Comparison of ENCODE assay signal across 8 cellular contexts in the genomic region with DNA sequence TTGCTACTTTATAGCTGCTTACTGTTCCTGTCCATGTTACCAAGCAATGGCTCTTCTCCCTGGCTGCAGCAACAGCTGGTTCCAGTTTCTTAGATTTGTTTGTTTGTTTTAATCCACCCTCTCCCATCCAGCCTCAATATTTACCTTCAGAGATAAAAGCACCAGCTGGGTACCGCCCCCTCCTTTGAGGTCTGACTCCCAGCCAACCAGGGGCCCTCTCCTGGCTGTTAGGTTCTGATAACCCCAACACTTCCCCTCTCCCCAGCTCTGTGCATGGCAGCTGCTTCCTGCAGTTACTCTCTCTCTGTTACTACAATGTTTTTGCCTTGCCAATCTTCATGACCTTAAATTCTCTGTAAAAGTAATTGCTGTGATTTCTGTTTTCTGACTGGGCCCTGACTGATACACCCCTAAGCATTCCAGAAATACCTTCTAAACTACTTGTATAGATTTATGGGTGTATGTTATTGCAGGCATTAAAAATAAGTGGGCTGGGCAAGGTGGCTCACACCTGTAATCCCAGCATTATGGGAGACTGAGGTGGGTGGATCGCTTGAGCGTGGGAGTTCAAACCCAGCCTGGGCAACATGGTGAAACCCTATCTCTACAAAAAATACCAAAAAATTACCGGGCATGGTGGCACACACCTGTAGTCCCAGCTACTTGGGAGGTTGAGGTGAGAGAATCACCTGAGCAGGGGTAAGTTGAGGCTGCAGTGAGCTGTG. TPM values are rescaled to one million over a fixed set of nuclear protein-coding genes. Genes with fewer than 3 reads are reported as not detected.
DNase-seq lines count a peak whose midpoint lies in the region; ATAC-seq and TF ChIP-seq lines count a peak whose summit lies in the region.

No MANE protein-coding gene starts in this region.

- peaks cover 11% of the 10 kb centered on the region for H3K36me3 Mint-ChIP-seq in activated CD8-positive, alpha-beta memory T cell treated with anti-CD3 and anti-CD28 coated beads, Interleukin-2, amount 10 ng/mL, durations not matched to agents 7 days and 5 days
- no peaks in the 10 kb centered on the region for H3K36me3 Mint-ChIP-seq in neural crest cell (ENCODE audit: low read depth)

- peak; percentile 76 for DNase-seq in activated CD8-positive, alpha-beta memory T cell treated with anti-CD3 and anti-CD28 coated beads, Interleukin-2, amount 10 ng/mL, durations not matched to agents 7 days and 5 days
- DNase-seq in activated CD8-positive, alpha-beta memory T cell treated with anti-CD3 and anti-CD28 coated beads for 24 hours, result no peak
- DNase-seq in NCI-H774 (lab: John Stamatoyannopoulos, UW) (peak; percentile 72), astrocyte of the hippocampus (ENCODE audit: low read depth, low spot score) (peak; percentile 47), neural crest cell (ENCODE audit: low read depth, low spot score) (no peak), nucleus accumbens (lab: John Stamatoyannopoulos, UW) (no peak)

- no peaks in the 10 kb centered on the region for H3K27me3 Mint-ChIP-seq in activated CD8-positive, alpha-beta memory T cell treated with anti-CD3 and anti-CD28 coated beads, Interleukin-2, amount 10 ng/mL, durations not matched to agents 7 days and 5 days
- peaks cover 27% of the 10 kb centered on the region for H3K27me3 Mint-ChIP-seq in neural crest cell (ENCODE audit: low read depth)

- peak overlapping the region; percentile 67 for H3K27ac Mint-ChIP-seq in activated CD8-positive, alpha-beta memory T cell treated with anti-CD3 and anti-CD28 coated beads, Interleukin-2, amount 10 ng/mL, durations not matched to agents 7 days and 5 days
- H3K27ac Mint-ChIP-seq in neural crest cell (ENCODE audit: unreplicated experiment), result no peak overlapping the region

- peaks cover 33% of the 10 kb centered on the region for H3K4me1 Mint-ChIP-seq in activated CD8-positive, alpha-beta memory T cell treated with anti-CD3 and anti-CD28 coated beads, Interleukin-2, amount 10 ng/mL, durations not matched to agents 7 days and 5 days
- peaks cover 17% of the 10 kb centered on the region for H3K4me1 Mint-ChIP-seq in neural crest cell

- CTCF ChIA-PET in activated CD8-positive, alpha-beta memory T cell treated with anti-CD3 and anti-CD28 coated beads, Interleukin-2, amount 10 ng/mL, durations not matched to agents 7 days and 5 days (lab: Charles Lee), result interaction anchor here (0.9 to 12.6 kb wide), 5 partner anchors 10 to 203 kb away, joined by 3 to 120 read pairs (median 12); a partner anchor contains a TSS

- ATAC-seq in activated CD8-positive, alpha-beta memory T cell treated with anti-CD3 and anti-CD28 coated beads, Interleukin-2, amount 10 ng/mL, durations not matched to agents 7 days and 5 days, result peak; percentile 14
- ATAC-seq in HG03520 (IDR thresholded peaks at IDR 0.05; ENCODE audit: unreplicated experiment) (peak; percentile 34), HG02938 (IDR thresholded peaks at IDR 0.05; ENCODE audit: unreplicated experiment) (no peak)

- H3K4me3 Mint-ChIP-seq in activated CD8-positive, alpha-beta memory T cell treated with anti-CD3 and anti-CD28 coated beads, Interleukin-2, amount 10 ng/mL, durations not matched to agents 7 days and 5 days, result no peak overlapping the region
- H3K4me3 Mint-ChIP-seq in neural crest cell, result peak overlapping the region; percentile 20

- TF ChIP-seq CTCF in neural crest cell (conservative IDR thresholded peaks at IDR 0.05), result no peak

- H3K9me3 Mint-ChIP-seq in activated CD8-positive, alpha-beta memory T cell treated with anti-CD3 and anti-CD28 coated beads, Interleukin-2, amount 10 ng/mL, durations not matched to agents 7 days and 5 days (ENCODE audit: low read depth), result no peaks in the 10 kb centered on the region
- H3K9me3 Mint-ChIP-seq in neural crest cell, result no peaks in the 10 kb centered on the region

RNA-seq across cellular contexts. Expression of a gene that starts 2.6 kb away (rescaled TPM):
- 10 to 100 TPM; 23.0 to 25.0 TPM for total RNA-seq in activated CD8-positive, alpha-beta memory T cell treated with anti-CD3 and anti-CD28 coated beads, Interleukin-2, amount 10 ng/mL, durations not matched to agents 7 days and 5 days
- total RNA-seq in neural crest cell, result 1.6 and 2.3 TPM in 2 replicates

Comparison
In these comparisons a context has a peak if more than half of its experiments do, and no peak if none do; other contexts are left out.
1. DNase-seq: peak in activated CD8-positive, alpha-beta memory T cell treated with anti-CD3 and anti-CD28 coated beads, Interleukin-2, amount 10 ng/mL, durations not matched to agents 7 days and 5 days (single experiment), NCI-H774 (single experiment) and astrocyte of the hippocampus (single experiment); none in activated CD8-positive, alpha-beta memory T cell treated with anti-CD3 and anti-CD28 coated beads for 24 hours (single experiment), neural crest cell (single experiment) and nucleus accumbens (0 of 56).